In genomic region chr14:91387135-91387849, GRCh38 we compare ENCODE assay signal across 11 cellular contexts. TPM values are rescaled to one million over a fixed set of nuclear protein-coding genes. Genes with fewer than 3 reads are reported as not detected.
A peak's percentile ranks its signal among the peaks of the same experiment; 100 is the strongest.
DNase-seq lines count a peak whose midpoint lies in the region; ATAC-seq and TF ChIP-seq lines count a peak whose summit lies in the region.
"Had no signal": no experiment of that assay in that cellular context is flagged by ENCODE, and none has a peak within 500 bp of the region (broad histone marks: within the 10 kb centered on the region; RNA-seq: fewer than 3 reads in every experiment).

No MANE protein-coding gene starts in this region.

- H3K4me3 ChIP-seq in H7 (ENCODE audit: insufficient read depth, low read depth, low read length) (no peak overlapping the region), esophagus muscularis mucosa (no peak overlapping the region)
- H3K4me3 ChIP-seq: SK-N-MC had no signal

- peak; percentile 58 for DNase-seq in A172 (ENCODE audit: low spot score)
- peak; percentile 48 for DNase-seq in H7
- peak; percentile 56 for DNase-seq in activated CD8-positive, alpha-beta T cell treated with anti-CD3 and anti-CD28 coated beads for 36 hours
- peak; percentile 73 for DNase-seq in islet precursor cell
- no peak for DNase-seq in osteocyte (ENCODE audit: extremely low spot score, unreplicated experiment)
- no peak for DNase-seq in esophagus muscularis mucosa (ENCODE audit: extremely low spot score)
- no peak for DNase-seq in stimulated activated CD4-positive, alpha-beta T cell treated with anti-CD3 and anti-CD28 coated beads, Interleukin-2, amount 100 ng/mL, for 24 hours
- DNase-seq: stimulated activated CD4-positive, alpha-beta T cell treated with anti-CD3 and anti-CD28 coated beads, Interleukin-1b, Interleukin-23, amount 100 ng/mL, for 48 hours had no signal

- no peak overlapping the region for H3K4me3 Mint-ChIP-seq in activated CD8-positive, alpha-beta T cell treated with anti-CD3 and anti-CD28 coated beads for 36 hours
- no peak overlapping the region for H3K4me3 Mint-ChIP-seq in osteocyte (ENCODE audit: unreplicated experiment)
- H3K4me3 Mint-ChIP-seq: memory B cell had no signal

- peaks cover 89% of the 10 kb centered on the region for H3K4me1 Mint-ChIP-seq in activated CD8-positive, alpha-beta T cell treated with anti-CD3 and anti-CD28 coated beads for 36 hours (ENCODE audit: low read depth)
- peaks cover 7% of the 10 kb centered on the region for H3K4me1 Mint-ChIP-seq in osteocyte (ENCODE audit: unreplicated experiment)

- POLR2A ChIA-PET in activated CD8-positive, alpha-beta T cell treated with anti-CD3 and anti-CD28 coated beads for 36 hours (lab: Charles Lee): interaction anchor here (0.6 to 10.7 kb wide), 10 partner anchors 11 to 159 kb away, joined by 3 to 111 read pairs (median 4); partner anchors contain the start of gene PPP4R3A

- H3K27ac ChIP-seq in esophagus muscularis mucosa (replicated peaks in 1 of 4): no peak overlapping the region
- H3K27ac ChIP-seq: SK-N-MC had no signal

- no peak for TF ChIP-seq POLR2A in esophagus muscularis mucosa (IDR thresholded peaks at IDR 0.05; ENCODE audit: low read depth)

- peaks cover 48% of the 10 kb centered on the region for H3K36me3 Mint-ChIP-seq in activated CD8-positive, alpha-beta T cell treated with anti-CD3 and anti-CD28 coated beads for 36 hours (ENCODE audit: low read depth)
- no peaks in the 10 kb centered on the region for H3K36me3 Mint-ChIP-seq in osteocyte (ENCODE audit: unreplicated experiment)

- CTCF ChIA-PET in activated CD8-positive, alpha-beta T cell treated with anti-CD3 and anti-CD28 coated beads for 36 hours (lab: Charles Lee): interaction anchor here (0.9 to 1.8 kb wide), 7 partner anchors 8 to 64 kb away, joined by 3 to 11 read pairs (median 3); no protein-coding TSS in a partner anchor

- peaks cover 0 to 20% (median 8%) of the 10 kb centered on the region in 4 donors for H3K4me1 ChIP-seq in esophagus muscularis mucosa

- TF ChIP-seq CTCF in activated CD8-positive, alpha-beta T cell treated with anti-CD3 and anti-CD28 coated beads for 36 hours (IDR thresholded peaks at IDR 0.05): no peak
- TF ChIP-seq CTCF in osteocyte (IDR thresholded peaks at IDR 0.05): no peak
- TF ChIP-seq CTCF in esophagus muscularis mucosa (IDR thresholded peaks at IDR 0.05): no peak

- H3K27me3 ChIP-seq in H7 (ENCODE audit: control insufficient read depth, insufficient read depth, low read length) (no peaks in the 10 kb centered on the region), esophagus muscularis mucosa (no peaks in the 10 kb centered on the region)

- peak overlapping the region; percentile 87 for H3K27ac Mint-ChIP-seq in activated CD8-positive, alpha-beta T cell treated with anti-CD3 and anti-CD28 coated beads for 36 hours
- H3K27ac Mint-ChIP-seq in osteocyte (ENCODE audit: unreplicated experiment): no peak overlapping the region

- no peaks in the 10 kb centered on the region for H3K9me3 ChIP-seq in esophagus muscularis mucosa

- ATAC-seq in activated CD8-positive, alpha-beta T cell treated with anti-CD3 and anti-CD28 coated beads for 36 hours: no peak
- ATAC-seq in GM18873 (IDR thresholded peaks at IDR 0.05; ENCODE audit: low FRiP score, unreplicated experiment): no peak

- intact Hi-C loops in activated CD8-positive, alpha-beta T cell treated with anti-CD3 and anti-CD28 coated beads for 36 hours (cut with micrococcal nuclease): no loop called here
- intact Hi-C loops in esophagus muscularis mucosa (cut with DNase I): no loop called here

- no peaks in the 10 kb centered on the region for H3K9me3 Mint-ChIP-seq in activated CD8-positive, alpha-beta T cell treated with anti-CD3 and anti-CD28 coated beads for 36 hours
- H3K9me3 Mint-ChIP-seq in osteocyte (ENCODE audit: unreplicated experiment): no peaks in the 10 kb centered on the region
- H3K9me3 Mint-ChIP-seq: memory B cell had no signal

- no peaks in the 10 kb centered on the region for H3K27me3 Mint-ChIP-seq in activated CD8-positive, alpha-beta T cell treated with anti-CD3 and anti-CD28 coated beads for 36 hours
- peaks cover 17% of the 10 kb centered on the region for H3K27me3 Mint-ChIP-seq in osteocyte (ENCODE audit: unreplicated experiment)
- H3K27me3 Mint-ChIP-seq: memory B cell had no signal

- H3K36me3 ChIP-seq in H7 (replicated peaks; ENCODE audit: control insufficient read depth, insufficient read depth, low read length) (no peaks in the 10 kb centered on the region; the same call in 1 of the 2 replicates), esophagus muscularis mucosa (no peaks in the 10 kb centered on the region)

- no peak for TF ChIP-seq EP300 in esophagus muscularis mucosa (IDR thresholded peaks at IDR 0.05)

- WGBS in esophagus muscularis mucosa: 77% methylated on average over 18 of the region's 21 CpGs

RNA-seq across cellular contexts. Expression of gene CCDC88C, which starts 30.3 kb away (rescaled TPM):
- 2.5 and 4.7 TPM in 2 replicates for total RNA-seq in A172 (2014; rRNA removed; shearing (Covaris generic))
- 25.2 and 34.0 TPM in 2 replicates for total RNA-seq in H7 (2014; rRNA removed; shearing (Covaris generic))
- total RNA-seq in activated CD8-positive, alpha-beta T cell treated with anti-CD3 and anti-CD28 coated beads for 36 hours: 10 to 100 TPM; 83.6 to 87.8 TPM
- total RNA-seq in osteocyte: 1.1 and 1.4 TPM in 2 replicates
- 1 to 10 TPM; 4.2 to 6.3 (median 5.6) TPM for total RNA-seq in esophagus muscularis mucosa

Comparison
In these comparisons a context has a peak if more than half of its experiments do, and no peak if none do; other contexts are left out.
1. DNase-seq: peak in A172 (single experiment), H7 (single experiment), activated CD8-positive, alpha-beta T cell treated with anti-CD3 and anti-CD28 coated beads for 36 hours (single experiment) and islet precursor cell (single experiment); none in osteocyte (single experiment), esophagus muscularis mucosa (single experiment) and stimulated activated CD4-positive, alpha-beta T cell treated with anti-CD3 and anti-CD28 coated beads, Interleukin-2, amount 100 ng/mL, for 24 hours (0 of 2).